Comparison of ENCODE assay signal across 1 cellular context in the genomic region with DNA sequence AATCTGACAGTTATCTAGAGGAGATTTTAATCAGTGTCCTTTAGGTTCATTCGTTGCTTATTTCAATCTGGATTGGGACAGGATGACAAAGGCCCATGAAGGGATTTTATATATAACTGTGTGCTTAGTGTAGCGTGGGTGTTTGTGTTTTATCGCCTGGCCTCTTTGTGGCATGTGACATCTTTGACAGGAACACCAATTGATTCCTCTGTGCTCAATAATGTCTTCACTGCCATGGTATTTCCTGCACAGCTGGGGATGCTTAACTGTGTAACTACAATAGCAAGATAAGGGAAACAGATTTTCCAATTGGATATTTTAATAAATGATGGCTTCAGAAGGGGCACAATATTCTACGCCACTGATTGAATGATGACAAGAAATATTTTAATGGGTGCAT.
TF ChIP-seq lines count a peak whose summit lies in the region.

No MANE protein-coding gene starts in this region.

TF ChIP-seq in SK-N-SH, 30 proteins besides CTCF, POLR2A, EP300 and RAD21 (continued from another document):
- TF ChIP-seq RCOR1 (IDR thresholded peaks at IDR 0.05; ENCODE audit: low read length) (peak; percentile 67; the same call in 1 of the 2 replicates), MXI1 (IDR thresholded peaks at IDR 0.05; ENCODE audit: low read depth, low read length) (peak; percentile 30; the same call in 1 of the 2 replicates), JUND (IDR thresholded peaks at IDR 0.05) (peak; percentile 12; the same call in 1 of the 2 replicates), FOXJ3 (CRISPR knock-in tag; IDR thresholded peaks at IDR 0.05) (no peak), TCF12 (IDR thresholded peaks at IDR 0.05) (peak; percentile 78), MEF2A (IDR thresholded peaks at IDR 0.05; ENCODE audit: borderline replicate concordance, low read depth) (no peak)
TF ChIP-seq in SK-N-SH: peak in this region for 4.
